27 cellular contexts compared by ENCODE assay signal in genomic region chr2:57855207-57855606, GRCh38.
"Had no signal": no experiment of that assay in that cellular context is flagged by ENCODE, and none has a peak within 500 bp of the region (broad histone marks: within the 10 kb centered on the region; RNA-seq: fewer than 3 reads in every experiment).

No MANE protein-coding gene starts in this region.

- H3K27me3 ChIP-seq: brain microvascular endothelial cell, dorsolateral prefrontal cortex, esophagus squamous epithelium, gastroesophageal sphincter, heart right ventricle had no signal

- DNase-seq: activated B cell treated with CpG ODN at 0.5 μM for 24 hours; activated CD4-positive, alpha-beta T cell treated with anti-CD3 and anti-CD28 coated beads for 48 hours; activated CD4-positive, alpha-beta T cell treated with anti-CD3 and anti-CD28 coated beads, Interleukin-2, amount 50 U/mL, for 1 hour; activated CD4-positive, alpha-beta T cell treated with anti-CD3 and anti-CD28 coated beads, Interleukin-2, amount 50 U/mL, for 48 hours; activated CD8-positive, alpha-beta memory T cell treated with anti-CD3 and anti-CD28 coated beads for 24 hours; activated CD8-positive, alpha-beta T cell treated with anti-CD3 and anti-CD28 coated beads for 36 hours; activated effector memory CD4-positive, alpha-beta T cell treated with Interleukin-2 at 50 U/mL for 16 hours; activated gamma-delta T cell treated with Interleukin-2 at 50 U/mL for 16 hours; activated naive CD4-positive, alpha-beta T cell treated with anti-CD3 and anti-CD28 coated beads, Interleukin-2, amount 50 U/mL, for 16 hours; activated naive CD4-positive, alpha-beta T cell treated with Interleukin-2 at 50 U/mL for 16 hours; activated T-cell treated with anti-CD3 and anti-CD28 coated beads, Interleukin-2, amount 50 U/mL, for 4 hours; amniotic stem cell; anterior cingulate cortex; brain microvascular endothelial cell; dorsolateral prefrontal cortex; effector memory CD4-positive, alpha-beta T cell; endodermal cell; erythroblast; esophagus squamous epithelium; foreskin melanocyte; heart right ventricle; T-helper 2 cell had no signal

- H3K36me3 ChIP-seq: brain microvascular endothelial cell, esophagus squamous epithelium, gastroesophageal sphincter, heart right ventricle, WERI-Rb-1 had no signal

- H3K27ac ChIP-seq: brain microvascular endothelial cell, coronary artery, dorsolateral prefrontal cortex, esophagus squamous epithelium, gastroesophageal sphincter, heart right ventricle, WERI-Rb-1 had no signal

- ATAC-seq: activated CD4-positive, CD25-positive, alpha-beta regulatory T cell treated with anti-CD3 and anti-CD28 coated beads, Interleukin-2, amount 50 U/mL, for 24 hours; activated CD8-positive, alpha-beta T cell treated with anti-CD3 and anti-CD28 coated beads for 36 hours; activated T-cell treated with anti-CD3 and anti-CD28 coated beads, Interleukin-2, amount 50 U/mL, for 4 hours; activated T-helper 17 cell treated with anti-CD3 and anti-CD28 coated beads, Interleukin-2, amount 50 U/mL, for 72 hours; gastroesophageal sphincter; heart right ventricle had no signal

- H3K4me1 ChIP-seq: esophagus squamous epithelium, gastroesophageal sphincter, heart right ventricle had no signal

- H3K9me3 ChIP-seq: esophagus squamous epithelium, gastroesophageal sphincter, heart right ventricle had no signal

- H3K4me3 ChIP-seq: coronary artery, dorsolateral prefrontal cortex, esophagus squamous epithelium, gastroesophageal sphincter, heart right ventricle had no signal
